In the genomic region with DNA sequence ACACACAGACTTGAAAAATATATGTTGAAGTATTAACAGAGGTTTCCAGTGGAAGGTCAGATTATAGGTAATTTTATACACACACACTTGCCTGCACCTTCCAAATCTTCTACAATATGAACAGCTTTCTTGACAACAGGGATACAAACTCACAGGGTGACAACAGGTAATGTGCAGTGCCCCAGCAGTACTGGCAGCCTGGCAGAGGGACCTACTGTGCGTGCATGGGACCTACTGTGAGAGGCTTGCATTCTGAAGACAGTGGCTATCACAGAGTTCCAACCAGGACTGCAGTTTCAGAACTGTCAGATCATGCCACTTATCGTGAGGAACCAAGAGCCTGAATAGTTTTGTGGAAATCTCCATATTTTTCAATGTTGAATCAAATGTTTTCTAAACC, we compare ENCODE assay signal across 12 cellular contexts.
"Had no signal": no experiment of that assay in that cellular context is flagged by ENCODE, and none has a peak within 500 bp of the region (broad histone marks: within the 10 kb centered on the region; RNA-seq: fewer than 3 reads in every experiment).

No MANE protein-coding gene starts in this region.

- H3K9ac ChIP-seq: parathyroid adenoma had no signal

- DNase-seq: activated effector memory CD4-positive, alpha-beta T cell treated with Interleukin-2 at 50 U/mL for 16 hours; glutamatergic neuron; stimulated activated CD4-positive, alpha-beta T cell treated with anti-CD3 and anti-CD28 coated beads, Interleukin-15, amount 100 ng/mL, for 24 hours; stimulated activated CD4-positive, alpha-beta T cell treated with anti-CD3 and anti-CD28 coated beads, Interleukin-4, amount 100 ng/mL, for 24 hours; stomach had no signal

- H2AFZ ChIP-seq: parathyroid adenoma had no signal

- H3K27ac ChIP-seq: cardiac muscle cell, parathyroid adenoma, thoracic aorta had no signal

- H3K9me3 ChIP-seq: stomach, thoracic aorta had no signal

- H3K27me3 ChIP-seq: cardiac muscle cell, stomach had no signal

- H3K4me3 ChIP-seq: cardiac muscle cell, thoracic aorta had no signal

- ATAC-seq: esophagus mucosa had no signal

- FAIRE-seq: astrocyte, endometrium, urothelium cell line had no signal
